Comparison of ENCODE assay signal across 25 cellular contexts in genomic region chr4:152728343-152728742, GRCh38. TPM values are rescaled to one million over a fixed set of nuclear protein-coding genes. Genes with fewer than 3 reads are reported as not detected.
"Had no signal": no experiment of that assay in that cellular context is flagged by ENCODE, and none has a peak within 500 bp of the region (broad histone marks: within the 10 kb centered on the region; RNA-seq: fewer than 3 reads in every experiment).

No MANE protein-coding gene starts in this region.

- ATAC-seq: left cardiac atrium; left lung; naive thymus-derived CD4-positive, alpha-beta T cell; psoas muscle; right cardiac atrium; stimulated activated effector memory CD8-positive, alpha-beta T cell treated with anti-CD3 and anti-CD28 coated beads, Interleukin-12 subunit alpha, Interleukin-12 subunit beta, amount 100 ng/mL, for 72 hours had no signal

- H3K4me3 Mint-ChIP-seq: naive thymus-derived CD4-positive, alpha-beta T cell; nephron progenitor cell; stimulated activated effector memory CD8-positive, alpha-beta T cell treated with anti-CD3 and anti-CD28 coated beads, Interleukin-12 subunit alpha, Interleukin-12 subunit beta, amount 100 ng/mL, for 72 hours; stimulated activated naive CD8-positive, alpha-beta T cell treated with anti-CD3 and anti-CD28 coated beads, Interleukin-15, Interleukin-2, amounts not matched to agents 100 ng/mL and 50 ng/mL, for 24 hours had no signal

- H3K27ac Mint-ChIP-seq: naive thymus-derived CD4-positive, alpha-beta T cell; nephron progenitor cell; stimulated activated effector memory CD8-positive, alpha-beta T cell treated with anti-CD3 and anti-CD28 coated beads, Interleukin-12 subunit alpha, Interleukin-12 subunit beta, amount 100 ng/mL, for 72 hours; stimulated activated naive CD8-positive, alpha-beta T cell treated with anti-CD3 and anti-CD28 coated beads, Interleukin-15, Interleukin-2, amounts not matched to agents 100 ng/mL and 50 ng/mL, for 24 hours had no signal

- H3K27ac ChIP-seq: coronary artery, dorsolateral prefrontal cortex, esophagus squamous epithelium, left lung, psoas muscle, sigmoid colon, thoracic aorta, tibial nerve, upper lobe of left lung had no signal

- H3K4me1 Mint-ChIP-seq: naive thymus-derived CD4-positive, alpha-beta T cell; nephron progenitor cell; stimulated activated effector memory CD8-positive, alpha-beta T cell treated with anti-CD3 and anti-CD28 coated beads, Interleukin-12 subunit alpha, Interleukin-12 subunit beta, amount 100 ng/mL, for 72 hours had no signal

- DNase-seq: dorsolateral prefrontal cortex; effector CD8-positive, alpha-beta T cell; esophagus squamous epithelium; foreskin melanocyte; left cardiac atrium; left lung; mesenchymal stem cell; naive thymus-derived CD4-positive, alpha-beta T cell; nephron progenitor cell; nucleus accumbens; psoas muscle; right cardiac atrium; sigmoid colon; stimulated activated CD4-positive, alpha-beta T cell treated with anti-CD3 and anti-CD28 coated beads, Interleukin-2, amount 100 ng/mL, for 24 hours; stimulated activated CD4-positive, alpha-beta T cell treated with anti-CD3 and anti-CD28 coated beads, Interleukin-4, amount 100 ng/mL, for 24 hours; upper lobe of left lung had no signal

- H3K9me3 Mint-ChIP-seq: naive thymus-derived CD4-positive, alpha-beta T cell; stimulated activated effector memory CD8-positive, alpha-beta T cell treated with anti-CD3 and anti-CD28 coated beads, Interleukin-12 subunit alpha, Interleukin-12 subunit beta, amount 100 ng/mL, for 72 hours; stimulated activated naive CD8-positive, alpha-beta T cell treated with anti-CD3 and anti-CD28 coated beads, Interleukin-15, Interleukin-2, amounts not matched to agents 100 ng/mL and 50 ng/mL, for 24 hours had no signal

- H3K36me3 Mint-ChIP-seq: stimulated activated effector memory CD8-positive, alpha-beta T cell treated with anti-CD3 and anti-CD28 coated beads, Interleukin-12 subunit alpha, Interleukin-12 subunit beta, amount 100 ng/mL, for 72 hours had no signal

- H3K4me3 ChIP-seq: coronary artery, dorsolateral prefrontal cortex, esophagus squamous epithelium, left lung, psoas muscle, sigmoid colon, thoracic aorta, tibial nerve, upper lobe of left lung had no signal

- H3K9me3 ChIP-seq: esophagus squamous epithelium, left lung, psoas muscle, sigmoid colon, thoracic aorta, tibial nerve, upper lobe of left lung had no signal

- H3K4me1 ChIP-seq: left lung, psoas muscle, sigmoid colon, tibial nerve, upper lobe of left lung had no signal

- H3K27me3 ChIP-seq: esophagus squamous epithelium, left lung, sigmoid colon, tibial nerve, upper lobe of left lung had no signal

- FAIRE-seq: endothelial cell of umbilical vein, islet of Langerhans, urothelium cell line had no signal

RNA-seq across cellular contexts. Expression of gene TIGD4, which starts 51.2 kb away (rescaled TPM):
- total RNA-seq: lung microvascular endothelial cell had no signal
